23 cellular contexts compared by ENCODE assay signal in genomic region chr9:15101046-15101445, GRCh38.
A peak's percentile ranks its signal among the peaks of the same experiment; 100 is the strongest.
DNase-seq lines count a peak whose midpoint lies in the region.
"Had no signal": no experiment of that assay in that cellular context is flagged by ENCODE, and none has a peak within 500 bp of the region (broad histone marks: within the 10 kb centered on the region; RNA-seq: fewer than 3 reads in every experiment).

No MANE protein-coding gene starts in this region.

- H2BK12ac ChIP-seq in trophoblast cell (ENCODE audit: low read length) = peak overlapping the region; percentile 52

- H3K27ac ChIP-seq in SK-N-MC (peak overlapping the region; percentile 92), trophoblast cell (ENCODE audit: low read depth, low read length) (no peak overlapping the region)
- H3K27ac ChIP-seq: 22Rv1, BLaER1, GM23248, HL-60 had no signal

- peaks cover 4% of the 10 kb centered on the region for H3K79me1 ChIP-seq in trophoblast cell (ENCODE audit: low read length)

- no peak overlapping the region for H3K4me3 ChIP-seq in SK-N-MC
- no peak overlapping the region for H3K4me3 ChIP-seq in trophoblast cell (ENCODE audit: low read depth, low read length)
- H3K4me3 ChIP-seq: BLaER1, GM23248 had no signal

- no peak overlapping the region for H4K12ac ChIP-seq in trophoblast cell (ENCODE audit: low read depth, low read length)

- no peak overlapping the region for H2AFZ ChIP-seq in trophoblast cell (ENCODE audit: insufficient read depth, low read length, poor library complexity)
- H2AFZ ChIP-seq: GM23248 had no signal

- no peak overlapping the region for H3K23ac ChIP-seq in trophoblast cell (ENCODE audit: low read length)

- H3K9me3 ChIP-seq in SK-N-MC (ENCODE audit: low read depth, low read length) (no peaks in the 10 kb centered on the region), trophoblast cell (ENCODE audit: insufficient read depth, low read depth, low read length) (no peaks in the 10 kb centered on the region)
- H3K9me3 ChIP-seq: BLaER1, Caco-2 had no signal

- H4K91ac ChIP-seq in trophoblast cell (ENCODE audit: low read depth, low read length) = peak overlapping the region; percentile 45

- no peak overlapping the region for H2AK5ac ChIP-seq in trophoblast cell (ENCODE audit: low read length)

- no peaks in the 10 kb centered on the region for H3K79me2 ChIP-seq in trophoblast cell (ENCODE audit: control insufficient read depth, insufficient read depth, low read length, poor library complexity)

- H3K14ac ChIP-seq in trophoblast cell (ENCODE audit: low read length) = no peak overlapping the region

- H3K9ac ChIP-seq in SK-N-MC (ENCODE audit: insufficient read length) = no peak overlapping the region
- no peak overlapping the region for H3K9ac ChIP-seq in trophoblast cell (ENCODE audit: low read length)
- H3K9ac ChIP-seq: BLaER1, GM23248 had no signal

- peak; percentile 75 for DNase-seq in DMS 273 (lab: John Stamatoyannopoulos, UW; ENCODE audit: unreplicated experiment)
- no peak for DNase-seq in DMS 273 treated with DMSO at 0.1 percent for 48 hours (lab: John Stamatoyannopoulos, UW)
- DNase-seq in SK-N-MC (ENCODE audit: low read depth, low spot score) = peak; percentile 87
- peak; percentile 18 for DNase-seq in fibroblast of the conjunctiva (ENCODE audit: low read depth)
- DNase-seq in trophoblast cell = no peak
- no peak for DNase-seq in stimulated activated naive CD4-positive, alpha-beta T cell (lab: John Stamatoyannopoulos, UW)
- DNase-seq in activated effector memory CD4-positive, alpha-beta T cell treated with anti-CD3 and anti-CD28 coated beads, Interleukin-2, amount 50 U/mL, for 16 hours = no peak
- no peak for DNase-seq in NCI-H1417 treated with DMSO at 0.1 percent for 48 hours (lab: John Stamatoyannopoulos, UW)
- DNase-seq: ACHN; Caco-2; CD4-positive, alpha-beta T cell; DMS153; GM23248; KBM-7; NCI-H1092; NCI-H146; NCI-H2029; NCI-H510A; NK-92 treated with Interleukin-12 subunit alpha and Interleukin-12 subunit beta, amount 100 ng/mL, for 24 hours; SIG-M5 had no signal

- H3K18ac ChIP-seq in trophoblast cell (ENCODE audit: low read length) = no peak overlapping the region

- no peak overlapping the region for H3K4ac ChIP-seq in trophoblast cell (ENCODE audit: low read depth, low read length)

- H2BK120ac ChIP-seq in trophoblast cell (ENCODE audit: insufficient read depth, low read length, poor library complexity) = no peak overlapping the region

- no peak overlapping the region for H3K4me2 ChIP-seq in trophoblast cell (ENCODE audit: low read length)
- H3K4me2 ChIP-seq: BLaER1 had no signal

- H3K27me3 ChIP-seq in trophoblast cell (ENCODE audit: insufficient read depth, low read length) = no peaks in the 10 kb centered on the region
- H3K27me3 ChIP-seq: BLaER1 had no signal

- H4K8ac ChIP-seq in trophoblast cell (ENCODE audit: low read depth, low read length) = no peak overlapping the region

- H2BK5ac ChIP-seq in trophoblast cell (ENCODE audit: low read depth, low read length, poor library complexity) = peak overlapping the region; percentile 35

- H3K36me3 ChIP-seq in SK-N-MC (ENCODE audit: insufficient read depth, low read length) = no peaks in the 10 kb centered on the region
- H3K36me3 ChIP-seq in trophoblast cell (ENCODE audit: control insufficient read depth in 1 of 2, insufficient read depth in 2 of 2, low read length in 2 of 2) = no peaks in the 10 kb centered on the region
- H3K36me3 ChIP-seq: BLaER1 had no signal

- H3K4me1 ChIP-seq in trophoblast cell (ENCODE audit: control insufficient read depth in 1 of 2, insufficient read depth in 2 of 2, low read length in 2 of 2) = no peaks in the 10 kb centered on the region
- H3K4me1 ChIP-seq: BLaER1 had no signal

- WGBS in trophoblast cell (ENCODE audit: extremely low coverage, insufficient coverage, insufficient read length) = no CpG with 5 or more reads among the region's 8 CpGs

Comparison
In these comparisons a context has a peak if more than half of its experiments do, and no peak if none do; other contexts are left out.
1. DNase-seq: peak in DMS 273 (single experiment), SK-N-MC (single experiment) and fibroblast of the conjunctiva (single experiment); none in DMS 273 treated with DMSO at 0.1 percent for 48 hours (single experiment), trophoblast cell (0 of 2), stimulated activated naive CD4-positive, alpha-beta T cell (0 of 6), activated effector memory CD4-positive, alpha-beta T cell treated with anti-CD3 and anti-CD28 coated beads, Interleukin-2, amount 50 U/mL, for 16 hours (single experiment) and NCI-H1417 treated with DMSO at 0.1 percent for 48 hours (single experiment).